Comparison of ENCODE assay signal across 8 cellular contexts in genomic region chr1:52601519-52601918, GRCh38. TPM values are rescaled to one million over a fixed set of nuclear protein-coding genes. Genes with fewer than 3 reads are reported as not detected.
DNase-seq lines count a peak whose midpoint lies in the region; ATAC-seq and TF ChIP-seq lines count a peak whose summit lies in the region.

No MANE protein-coding gene starts in this region.

- H2AFZ ChIP-seq in neuronal stem cell (ENCODE audit: low read length): no peak overlapping the region

- H3K4ac ChIP-seq in neuronal stem cell (ENCODE audit: low read length): no peak overlapping the region

- H4K20me1 ChIP-seq in BLaER1: peaks cover 14% of the 10 kb centered on the region; the same call in 1 of the 2 replicates

- H4K91ac ChIP-seq in neuronal stem cell (ENCODE audit: low read depth, low read length, poor library complexity): no peak overlapping the region

- no peak overlapping the region for H2BK120ac ChIP-seq in neuronal stem cell (ENCODE audit: low read depth, low read length)

- peak overlapping the region; percentile 97 for H3K9ac ChIP-seq in BLaER1
- H3K9ac ChIP-seq in HUES64 (ENCODE audit: low read depth, low read length): no peak overlapping the region
- H3K9ac ChIP-seq in colonic mucosa (ENCODE audit: low read depth in 2 of 2, low read length in 2 of 2): peak overlapping the region in 1 of 2 donors; percentile 76
- H3K9ac ChIP-seq in neuronal stem cell (ENCODE audit: low read depth, low read length, poor library complexity): no peak overlapping the region

- H3K4me2 ChIP-seq in BLaER1 (peak overlapping the region; percentile 93), neuronal stem cell (ENCODE audit: insufficient read depth, low read length, poor library complexity, severe bottlenecking) (no peak overlapping the region)

- peak overlapping the region; percentile 87 for H3K4me3 ChIP-seq in BLaER1
- H3K4me3 ChIP-seq in HUES64 (ENCODE audit: low read length): peak overlapping the region; percentile 63; the same call in 1 of the 2 replicates
- peak overlapping the region; percentile 61 for H3K4me3 ChIP-seq in colonic mucosa
- no peak overlapping the region for H3K4me3 ChIP-seq in neuronal stem cell (ENCODE audit: low read length in 2 of 2)

- H2BK12ac ChIP-seq in neuronal stem cell (ENCODE audit: low read length): no peak overlapping the region

- H4K8ac ChIP-seq in neuronal stem cell (ENCODE audit: low read depth, low read length): no peak overlapping the region

- 83% methylated on average over 3 of the region's 3 CpGs for WGBS in HUES64
- no CpG with 5 or more reads among the region's 3 CpGs for WGBS in neuronal stem cell (ENCODE audit: extremely low coverage in 2 of 2, insufficient read length in 2 of 2, insufficient replicate concordance in 1 of 2), 2 donors

- H3K23ac ChIP-seq in neuronal stem cell (ENCODE audit: low read depth, low read length, poor library complexity): no peak overlapping the region

- H3K27me3 ChIP-seq in BLaER1 (no peaks in the 10 kb centered on the region), HUES64 (ENCODE audit: insufficient read depth, low read length) (peaks cover 43% of the 10 kb centered on the region), colonic mucosa (no peaks in the 10 kb centered on the region), neuronal stem cell (ENCODE audit: control insufficient read depth in 3 of 3, insufficient read depth in 3 of 3, low read depth in 1 of 3, low read length in 3 of 3) (peaks cover 0 to 6% (median 0%) of the 10 kb centered on the region in 3 experiments)

- peak overlapping the region; percentile 9 for H3K18ac ChIP-seq in neuronal stem cell (ENCODE audit: low read length)

- H2AK5ac ChIP-seq in neuronal stem cell (ENCODE audit: low read depth, low read length): peak overlapping the region; percentile 41

- peak overlapping the region; percentile 33 for H2BK15ac ChIP-seq in neuronal stem cell (ENCODE audit: low read length)

- TF ChIP-seq CTCF in colonic mucosa (IDR thresholded peaks at IDR 0.05): no peak

- H3K9me3 ChIP-seq in BLaER1 (no peaks in the 10 kb centered on the region), HUES64 (ENCODE audit: insufficient read depth, low read depth, low read length) (no peaks in the 10 kb centered on the region), colonic mucosa (no peaks in the 10 kb centered on the region), neuronal stem cell (replicated peaks in 1 of 2; ENCODE audit: control insufficient read depth in 2 of 2, insufficient read depth in 1 of 2, low read depth in 1 of 2, low read length in 2 of 2) (no peaks in the 10 kb centered on the region)

- H3K14ac ChIP-seq in neuronal stem cell (ENCODE audit: low read length): no peak overlapping the region

- ATAC-seq in HG03108 (IDR thresholded peaks at IDR 0.05; ENCODE audit: unreplicated experiment) (no peak), GM21390 (IDR thresholded peaks at IDR 0.05; ENCODE audit: unreplicated experiment) (no peak)

- H3K79me1 ChIP-seq in neuronal stem cell (ENCODE audit: low read depth, low read length): no peaks in the 10 kb centered on the region

- DNase-seq in colonic mucosa (no peak), neuronal stem cell (ENCODE audit: low spot score) (no peak), ureter (ENCODE audit: low spot score) (no peak)
- no peak for DNase-seq in stimulated activated naive CD4-positive, alpha-beta T cell (lab: John Stamatoyannopoulos, UW)

- H3K36me3 ChIP-seq in BLaER1 (peaks cover 22% of the 10 kb centered on the region), HUES64 (ENCODE audit: insufficient read depth, low read length) (no peaks in the 10 kb centered on the region), colonic mucosa (no peaks in the 10 kb centered on the region), neuronal stem cell (replicated peaks in 1 of 2; ENCODE audit: control insufficient read depth in 2 of 2, insufficient read depth in 2 of 2, low read length in 2 of 2) (no peaks in the 10 kb centered on the region)

- no peak overlapping the region for H2BK5ac ChIP-seq in neuronal stem cell (ENCODE audit: low read length)

- intact Hi-C loops in colonic mucosa (cut with DNase I): no loop called here

- H3K27ac ChIP-seq in BLaER1: peak overlapping the region; percentile 98
- H3K27ac ChIP-seq in HUES64 (ENCODE audit: low read depth, low read length): no peak overlapping the region
- H3K27ac ChIP-seq in colonic mucosa: peak overlapping the region; percentile 40
- no peak overlapping the region for H3K27ac ChIP-seq in neuronal stem cell (replicated peaks; ENCODE audit: low read length)

- peaks cover 44% of the 10 kb centered on the region for H3K4me1 ChIP-seq in BLaER1
- H3K4me1 ChIP-seq in HUES64 (ENCODE audit: insufficient read depth, low read length): peaks cover 11% of the 10 kb centered on the region; the same call in 1 of the 2 replicates
- H3K4me1 ChIP-seq in colonic mucosa: no peaks in the 10 kb centered on the region
- H3K4me1 ChIP-seq in neuronal stem cell (ENCODE audit: control insufficient read depth in 2 of 2, insufficient read depth in 1 of 2, low read depth in 1 of 2, low read length in 2 of 2): peaks cover 0 to 10% of the 10 kb centered on the region in 2 donors

RNA-seq across cellular contexts. Expression of gene GPX7, which starts 0.7 kb away (rescaled TPM):
- polyA plus RNA-seq in HUES64 (2013, experiment 1 of 2): 16.4 TPM
- 25.6 TPM for polyA plus RNA-seq in HUES64 (2013, experiment 2 of 2)
- total RNA-seq in colonic mucosa (1 to 10 TPM; 1.8 to 6.0 TPM), ureter (8.9 TPM)
- polyA plus RNA-seq in neuronal stem cell (2013, experiment 1 of 2): 40.1 TPM
- 39.9 TPM for polyA plus RNA-seq in neuronal stem cell (2013, experiment 2 of 2)

RNA-seq across cellular contexts. Expression of gene SHISAL2A, which starts 31.4 kb away (rescaled TPM):
- polyA plus RNA-seq in HUES64 (2013, experiment 1 of 2): 0.85 TPM
- 0.76 TPM for polyA plus RNA-seq in HUES64 (2013, experiment 2 of 2)
- total RNA-seq in colonic mucosa (under 1 TPM in 1 of 2 donors, not detected in 1; 0.22 TPM), ureter (1.1 TPM)
- 1.5 TPM for polyA plus RNA-seq in neuronal stem cell (2013, experiment 1 of 2)
- 1.7 TPM for polyA plus RNA-seq in neuronal stem cell (2013, experiment 2 of 2)

RNA-seq across cellular contexts. Expression of gene TUT4, which starts 48.6 kb away (rescaled TPM):
- polyA plus RNA-seq in HUES64 (2013, experiment 1 of 2): 35.1 TPM
- 38.1 TPM for polyA plus RNA-seq in HUES64 (2013, experiment 2 of 2)
- total RNA-seq in colonic mucosa (10 to 100 TPM; 20.0 to 27.4 TPM), ureter (69.3 TPM)
- 78.9 TPM for polyA plus RNA-seq in neuronal stem cell (2013, experiment 1 of 2)
- 80.6 TPM for polyA plus RNA-seq in neuronal stem cell (2013, experiment 2 of 2)

Comparison
In these comparisons a context has a peak if more than half of its experiments do, and no peak if none do; other contexts are left out.
1. H3K27ac ChIP-seq: peak in BLaER1 (single experiment) and colonic mucosa (single experiment); none in HUES64 (single experiment) and neuronal stem cell (single experiment).
2. H3K4me3 ChIP-seq: peak in BLaER1 (single experiment), HUES64 (single experiment) and colonic mucosa (single experiment); none in neuronal stem cell (0 of 2).